ENCODE assay signal across 14 cellular contexts in genomic region chr2:230496891-230497290, GRCh38.
DNase-seq lines count a peak whose midpoint lies in the region; ATAC-seq and TF ChIP-seq lines count a peak whose summit lies in the region.
"Had no signal": no experiment of that assay in that cellular context is flagged by ENCODE, and none has a peak within 500 bp of the region (broad histone marks: within the 10 kb centered on the region; RNA-seq: fewer than 3 reads in every experiment).

No MANE protein-coding gene starts in this region.

- no peak overlapping the region for H2AFZ ChIP-seq in Loucy (ENCODE audit: low read length)

- H3K27ac Mint-ChIP-seq in T-helper 1 cell treated with Interleukin-12 subunit alpha and Interleukin-12 subunit beta and Interleukin-4 antibody, amounts not matched to agents 30 μg/mL and 1 μg/mL, for 36 hours, result peak overlapping the region; percentile 45
- H3K27ac Mint-ChIP-seq in naive B cell, result peak overlapping the region; percentile 85 to 97 (median 94)
- H3K27ac Mint-ChIP-seq in progenitor cell of endocrine pancreas, result no peak overlapping the region

- H3K4me2 ChIP-seq in Loucy (ENCODE audit: low read depth, low read length, poor library complexity, severe bottlenecking), result peak overlapping the region; percentile 42

- ATAC-seq in GM21367 (IDR thresholded peaks at IDR 0.05; ENCODE audit: unreplicated experiment) (peak; percentile 49), naive B cell (ENCODE audit: low read depth in 2 of 2) (peak; percentile 65 to 72)
- ATAC-seq: pancreas had no signal

- no peaks in the 10 kb centered on the region for H3K9me2 ChIP-seq in Loucy (replicated peaks; ENCODE audit: low read depth, low read length)

- H3K4me3 Mint-ChIP-seq in T-helper 1 cell treated with Interleukin-12 subunit alpha and Interleukin-12 subunit beta and Interleukin-4 antibody, amounts not matched to agents 30 μg/mL and 1 μg/mL, for 36 hours, result peak overlapping the region; percentile 16
- peak overlapping the region; percentile 36 to 88 (median 78) for H3K4me3 Mint-ChIP-seq in naive B cell
- no peak overlapping the region for H3K4me3 Mint-ChIP-seq in progenitor cell of endocrine pancreas (ENCODE audit: low read depth)

- peaks cover 80% of the 10 kb centered on the region for H3K36me3 Mint-ChIP-seq in T-helper 1 cell treated with Interleukin-12 subunit alpha and Interleukin-12 subunit beta and Interleukin-4 antibody, amounts not matched to agents 30 μg/mL and 1 μg/mL, for 36 hours (ENCODE audit: low read depth)
- H3K36me3 Mint-ChIP-seq in naive B cell, result peaks cover 69 to 72% of the 10 kb centered on the region in 2 donors
- no peaks in the 10 kb centered on the region for H3K36me3 Mint-ChIP-seq in progenitor cell of endocrine pancreas (ENCODE audit: insufficient read depth)

- H3F3A ChIP-seq in Loucy (ENCODE audit: low read depth), result no peaks in the 10 kb centered on the region

- no peaks in the 10 kb centered on the region for H3K36me3 ChIP-seq in Loucy (ENCODE audit: insufficient read depth, low read length)

- no peak for DNase-seq in T-helper 1 cell
- DNase-seq in naive B cell, result peak; percentile 16
- no peak for DNase-seq in amniotic stem cell (lab: John Stamatoyannopoulos, UW)
- no peak for DNase-seq in DMS79 treated with DMSO at 0.1 percent for 48 hours (lab: John Stamatoyannopoulos, UW)
- no peak for DNase-seq in progenitor cell of endocrine pancreas (ENCODE audit: low spot score, unreplicated experiment)
- DNase-seq: activated CD8-positive, alpha-beta memory T cell treated with anti-CD3 and anti-CD28 coated beads for 24 hours; NCI-H1048; NCI-H82; pancreas; stimulated activated CD4-positive, alpha-beta T cell treated with anti-CD3 and anti-CD28 coated beads, Interleukin-4, amount 100 ng/mL, for 1 hour; SW 1271 had no signal

- H3K27me3 ChIP-seq in Loucy (ENCODE audit: insufficient read depth, low read length, poor library complexity, severe bottlenecking), result no peaks in the 10 kb centered on the region
- H3K27me3 ChIP-seq: pancreas had no signal

- H3K27me3 Mint-ChIP-seq in T-helper 1 cell treated with Interleukin-12 subunit alpha and Interleukin-12 subunit beta and Interleukin-4 antibody, amounts not matched to agents 30 μg/mL and 1 μg/mL, for 36 hours (ENCODE audit: low read depth), result no peaks in the 10 kb centered on the region
- H3K27me3 Mint-ChIP-seq in naive B cell (no peaks in the 10 kb centered on the region), progenitor cell of endocrine pancreas (no peaks in the 10 kb centered on the region)

- H3K4me1 ChIP-seq in Loucy (ENCODE audit: insufficient read depth, low read length, poor library complexity, severe bottlenecking), result peaks cover 14% of the 10 kb centered on the region
- H3K4me1 ChIP-seq: pancreas had no signal

- H3K9me3 ChIP-seq in Loucy (ENCODE audit: insufficient read depth, low read depth, low read length), result no peaks in the 10 kb centered on the region
- H3K9me3 ChIP-seq: pancreas had no signal

- H3K9ac ChIP-seq in Loucy (ENCODE audit: low read depth, low read length, poor library complexity, severe bottlenecking), result no peak overlapping the region

- H4K20me1 ChIP-seq in Loucy (ENCODE audit: insufficient read depth, low read length, poor library complexity, severe bottlenecking), result no peaks in the 10 kb centered on the region

- peaks cover 32% of the 10 kb centered on the region for H3K4me1 Mint-ChIP-seq in T-helper 1 cell treated with Interleukin-12 subunit alpha and Interleukin-12 subunit beta and Interleukin-4 antibody, amounts not matched to agents 30 μg/mL and 1 μg/mL, for 36 hours (ENCODE audit: low read depth)
- H3K4me1 Mint-ChIP-seq in naive B cell, result peaks cover 43 to 74% (median 69%) of the 10 kb centered on the region in 3 donors
- H3K4me1 Mint-ChIP-seq in progenitor cell of endocrine pancreas (ENCODE audit: low read depth), result peaks cover 6% of the 10 kb centered on the region

- H3K79me2 ChIP-seq in Loucy (ENCODE audit: insufficient read depth, low read length), result no peaks in the 10 kb centered on the region

- H3K4me3 ChIP-seq in Loucy (ENCODE audit: low read length, poor library complexity, severe bottlenecking), result peak overlapping the region; percentile 15
- H3K4me3 ChIP-seq: pancreas had no signal

- H3K9me3 Mint-ChIP-seq in T-helper 1 cell treated with Interleukin-12 subunit alpha and Interleukin-12 subunit beta and Interleukin-4 antibody, amounts not matched to agents 30 μg/mL and 1 μg/mL, for 36 hours, result no peaks in the 10 kb centered on the region
- H3K9me3 Mint-ChIP-seq in naive B cell (peaks cover 0 to 9% (median 2%) of the 10 kb centered on the region in 7 donors), progenitor cell of endocrine pancreas (ENCODE audit: low read depth) (peaks cover 9% of the 10 kb centered on the region)

- TF ChIP-seq CTCF in Loucy (conservative IDR thresholded peaks at IDR 0.05; ENCODE audit: low read length), result no peak
- TF ChIP-seq CTCF in progenitor cell of endocrine pancreas (IDR thresholded peaks at IDR 0.05; ENCODE audit: unreplicated experiment), result no peak
